ENCODE assay signal across 8 cellular contexts in genomic region chr19:19134687-19135158, GRCh38. TPM values are rescaled to one million over a fixed set of nuclear protein-coding genes. Genes with fewer than 3 reads are reported as not detected.
A peak's percentile ranks its signal among the peaks of the same experiment; 100 is the strongest.
DNase-seq lines count a peak whose midpoint lies in the region; ATAC-seq and TF ChIP-seq lines count a peak whose summit lies in the region.

No MANE protein-coding gene starts in this region.

- peaks cover 12% of the 10 kb centered on the region for H3K79me2 ChIP-seq in PC-9 (ENCODE audit: low read depth)

- H3K9me2 ChIP-seq in PC-9 (ENCODE audit: insufficient read depth) = no peaks in the 10 kb centered on the region

- peaks cover 8% of the 10 kb centered on the region; the same call in 1 of the 2 replicates for H3F3A ChIP-seq in PC-9 (ENCODE audit: insufficient read depth, low read depth)

- no peak overlapping the region for H3K27ac ChIP-seq in PC-9

- H4K20me1 ChIP-seq in PC-9 (ENCODE audit: insufficient read depth) = 0 out of 2 replicates have a peak, but pooled peaks cover 3% of the 10 kb centered on the region

- no peak for ATAC-seq in GM19452 (IDR thresholded peaks at IDR 0.05; ENCODE audit: unreplicated experiment)

- peak overlapping the region; percentile 8 for H3K4me3 ChIP-seq in GM12875 (ENCODE audit: low read depth, low read length)
- H3K4me3 ChIP-seq in retinal pigment epithelial cell (ENCODE audit: low read length) = peak overlapping the region; percentile 29
- no peak overlapping the region for H3K4me3 ChIP-seq in MG63
- H3K4me3 ChIP-seq in PC-9 = no peak overlapping the region

- H3K9me3 ChIP-seq in MG63 = peaks cover 4% of the 10 kb centered on the region
- no peaks in the 10 kb centered on the region; the same call in 1 of the 2 replicates for H3K9me3 ChIP-seq in PC-9 (ENCODE audit: insufficient read depth, low read depth)

- POLR2A ChIA-PET in PC-9 (lab: Charles Lee; ENCODE audit: unreplicated experiment) = no interaction called here

- no peak overlapping the region for H3K4me2 ChIP-seq in PC-9

- BruUV-seq in PC-9 (replicated peaks; lab: Mats Ljungman, UMichigan) = no TSS peak

- DNase-seq in NCI-H510A treated with DMSO at 0.1 percent for 48 hours (lab: John Stamatoyannopoulos, UW) (peak; percentile 3), ecto neural progenitor cell (ENCODE audit: low spot score) (peak; percentile 64), retinal pigment epithelial cell (ENCODE audit: low read depth) (peak; percentile 17), 8988T (no peak), MG63 (no peak), PC-9 (no peak)

- H3K4me1 ChIP-seq in PC-9 (replicated peaks; ENCODE audit: insufficient read depth) = peaks cover 9% of the 10 kb centered on the region

- no peak overlapping the region for H2AFZ ChIP-seq in PC-9

- H3K36me3 ChIP-seq in MG63 (peaks cover 23% of the 10 kb centered on the region), PC-9 (ENCODE audit: low read depth) (0 out of 2 replicates have a peak, but pooled peaks cover 4% of the 10 kb centered on the region)

- TF ChIP-seq CTCF in GM12875 (IDR thresholded peaks at IDR 0.05; ENCODE audit: borderline replicate concordance, insufficient read depth, low read depth, low read length) (no peak), retinal pigment epithelial cell (conservative IDR thresholded peaks at IDR 0.05; ENCODE audit: low read depth, low read length) (peak; percentile 8), PC-9 (conservative IDR thresholded peaks at IDR 0.05) (no peak)

- CTCF ChIA-PET in PC-9 (lab: Charles Lee) = no interaction called here

- H3K27me3 ChIP-seq in MG63 = no peaks in the 10 kb centered on the region
- H3K27me3 ChIP-seq in PC-9 (ENCODE audit: insufficient read depth, low read depth) = no peaks in the 10 kb centered on the region

- intact Hi-C loops in PC-9 (cut with micrococcal nuclease; ENCODE audit: unreplicated experiment) = loop anchor here (5.0 kb wide), 1 partner anchor 508 kb away; the partner anchor contains the start of gene GMIP

RNA-seq across cellular contexts. Expression of gene TMEM161A, which starts 3.6 kb away (rescaled TPM):
- total RNA-seq in MG63 (2014; rRNA removed; shearing (Covaris generic); ENCODE audit: low replicate concordance) = 33.2 and 64.3 TPM in 2 replicates
- total RNA-seq in PC-9 (2021) = 41.1 and 53.6 TPM in 2 replicates

RNA-seq across cellular contexts. Expression of gene MEF2B, which starts 35.3 kb away (rescaled TPM):
- 2.1 TPM in 1 of 2 replicates, not detected in the other for total RNA-seq in MG63 (2014; rRNA removed; shearing (Covaris generic); ENCODE audit: low replicate concordance)
- 1.8 and 3.9 TPM in 2 replicates for total RNA-seq in PC-9 (2021)

RNA-seq across cellular contexts. Expression of gene BORCS8, which starts 57.2 kb away (rescaled TPM):
- total RNA-seq in MG63 (2014; rRNA removed; shearing (Covaris generic); ENCODE audit: low replicate concordance) = 16.5 and 37.4 TPM in 2 replicates
- total RNA-seq in PC-9 (2021) = 23.1 and 24.9 TPM in 2 replicates

RNA-seq across cellular contexts. Expression of gene RFXANK, which starts 57.3 kb away (rescaled TPM):
- total RNA-seq in MG63 (2014; rRNA removed; shearing (Covaris generic); ENCODE audit: low replicate concordance) = 64.9 and 144 TPM in 2 replicates
- total RNA-seq in PC-9 (2021) = 132 and 161 TPM in 2 replicates

Comparison
In these comparisons a context has a peak if more than half of its experiments do, and no peak if none do; other contexts are left out.
1. H3K4me3 ChIP-seq: peak in GM12875 (single experiment) and retinal pigment epithelial cell (single experiment); none in MG63 (single experiment) and PC-9 (single experiment).
2. DNase-seq: peak in NCI-H510A treated with DMSO at 0.1 percent for 48 hours (single experiment), ecto neural progenitor cell (single experiment) and retinal pigment epithelial cell (single experiment); none in 8988T (single experiment), MG63 (single experiment) and PC-9 (0 of 2).